Comparison of ENCODE assay signal across 9 cellular contexts in the genomic region with DNA sequence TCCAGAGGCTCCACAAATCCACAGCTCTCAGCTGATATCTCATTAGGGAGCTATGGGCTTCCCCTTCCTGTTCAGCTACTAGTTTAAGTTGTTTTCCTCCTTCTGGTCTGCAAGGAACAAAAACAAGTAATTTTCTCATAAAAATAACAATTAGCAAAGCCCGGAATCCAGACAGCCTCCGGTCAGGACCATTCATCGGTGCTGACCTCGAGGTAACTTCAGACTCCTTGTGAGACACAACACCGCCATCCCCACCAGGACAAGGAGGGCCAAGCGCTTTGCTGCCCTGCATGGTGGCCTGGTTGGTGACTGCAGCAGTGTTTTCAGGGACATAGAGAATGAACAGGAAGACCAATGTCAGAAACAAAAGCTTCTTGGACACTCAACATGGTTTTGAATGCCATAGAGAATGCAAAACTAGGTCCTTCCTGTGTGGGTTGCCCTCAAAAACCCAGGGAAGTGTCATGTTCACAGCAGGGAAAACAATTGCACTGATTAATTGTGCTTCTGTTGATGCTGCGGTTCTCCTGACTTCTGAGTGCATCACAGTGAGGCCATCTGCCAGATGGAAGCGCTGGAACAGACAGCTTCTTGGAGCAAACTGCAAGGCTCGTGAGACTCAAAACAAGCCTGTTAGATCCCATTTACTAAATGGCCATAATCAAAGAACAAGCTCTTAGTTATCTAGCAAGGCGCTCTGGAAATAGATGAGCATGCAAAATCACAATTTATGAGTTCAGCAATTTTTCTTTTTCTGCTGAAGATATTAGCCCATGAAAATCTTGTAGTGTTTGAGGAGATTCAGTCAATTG.
DNase-seq lines count a peak whose midpoint lies in the region; ATAC-seq and TF ChIP-seq lines count a peak whose summit lies in the region.
"Had no signal": no experiment of that assay in that cellular context is flagged by ENCODE, and none has a peak within 500 bp of the region (broad histone marks: within the 10 kb centered on the region; RNA-seq: fewer than 3 reads in every experiment).

No MANE protein-coding gene starts in this region.

- no peaks in the 10 kb centered on the region for H3K36me3 ChIP-seq in heart right ventricle
- no peaks in the 10 kb centered on the region for H3K36me3 ChIP-seq in esophagus (ENCODE audit: control insufficient read depth in 2 of 2, insufficient read depth in 2 of 2, low read length in 1 of 2)
- no peaks in the 10 kb centered on the region for H3K36me3 ChIP-seq in vagina

- H3K4me1 ChIP-seq in heart right ventricle, result peaks cover 42 to 100% (median 96%) of the 10 kb centered on the region in 9 donors
- peaks cover 12 to 18% of the 10 kb centered on the region in 2 donors for H3K4me1 ChIP-seq in esophagus (ENCODE audit: control insufficient read depth in 2 of 2, insufficient read depth in 2 of 2, low read length in 1 of 2)
- H3K4me1 ChIP-seq in vagina, result peaks cover 63% of the 10 kb centered on the region

- H3K9me3 ChIP-seq in heart right ventricle (no peaks in the 10 kb centered on the region), esophagus (ENCODE audit: control insufficient read depth in 2 of 2, insufficient read depth in 1 of 2, low read depth in 1 of 2, low read length in 1 of 2) (no peaks in the 10 kb centered on the region), vagina (no peaks in the 10 kb centered on the region)

- WGBS in heart right ventricle, 2 donors, result 55 to 62% methylated on average over 10 of the region's 10 CpGs
- 73% methylated on average over 10 of the region's 10 CpGs for WGBS in esophagus, 2 donors

- TF ChIP-seq CTCF in heart right ventricle (IDR thresholded peaks at IDR 0.05), result no peak
- no peak for TF ChIP-seq CTCF in nephron progenitor cell (IDR thresholded peaks at IDR 0.05)
- no peak for TF ChIP-seq CTCF in vagina (IDR thresholded peaks at IDR 0.05)

- no peak overlapping the region for H3K4me3 ChIP-seq in heart right ventricle
- H3K4me3 ChIP-seq in esophagus (ENCODE audit: low read depth in 1 of 2, low read length in 2 of 2), result no peak overlapping the region
- H3K4me3 ChIP-seq in vagina, result no peak overlapping the region

- DNase-seq in heart right ventricle (no peak), Right ventricle myocardium inferior (ENCODE audit: missing footprints) (no peak), nephron progenitor cell (no peak), vagina (ENCODE audit: extremely low spot score in 2 of 2) (no peak), NCI-H2029 (lab: John Stamatoyannopoulos, UW) (no peak)
- DNase-seq in activated CD4-positive, CD25-positive, alpha-beta regulatory T cell (lab: John Stamatoyannopoulos, UW), result no peak
- no peak for DNase-seq in activated CD4-positive, alpha-beta T cell treated with anti-CD3 and anti-CD28 coated beads, Interleukin-2, amount 50 U/mL, for 1 hour
- DNase-seq: NCI-H510A had no signal

- peak overlapping the region; percentile 54 for H3K27ac Mint-ChIP-seq in nephron progenitor cell

- peaks cover 83% of the 10 kb centered on the region for H3K4me1 Mint-ChIP-seq in nephron progenitor cell

- no peak overlapping the region for H3K4me3 Mint-ChIP-seq in nephron progenitor cell

- no peak for TF ChIP-seq POLR2A in vagina (IDR thresholded peaks at IDR 0.05)

- intact Hi-C loops in heart right ventricle (cut with DNase I) (loop anchor here in 2 of 10 donors (2.0 to 5.0 kb wide), 2 partner anchors 42 to 125 kb away; no protein-coding TSS in a partner anchor), Right ventricle myocardium inferior (cut with DNase I) (no loop called here), vagina (cut with DNase I) (no loop called here)

- no peaks in the 10 kb centered on the region for H3K36me3 Mint-ChIP-seq in nephron progenitor cell (ENCODE audit: low read depth)

- no peaks in the 10 kb centered on the region for H3K9me3 Mint-ChIP-seq in nephron progenitor cell

- ATAC-seq in heart right ventricle (no peak), Right ventricle myocardium inferior (no peak)

- H3K27ac ChIP-seq in heart right ventricle (peak overlapping the region in 9 of 10 donors; percentile 63 to 95 (median 77)), esophagus (ENCODE audit: low read depth in 2 of 2, low read length in 1 of 2) (peak overlapping the region; percentile 21 to 60), vagina (peak overlapping the region; percentile 78)

- H3K27me3 ChIP-seq in heart right ventricle (no peaks in the 10 kb centered on the region), esophagus (ENCODE audit: control insufficient read depth in 1 of 2, insufficient read depth in 2 of 2, low read length in 2 of 2) (no peaks in the 10 kb centered on the region), vagina (no peaks in the 10 kb centered on the region)

- H3K27me3 Mint-ChIP-seq in nephron progenitor cell (ENCODE audit: low read depth, poor library complexity), result peaks cover 6% of the 10 kb centered on the region
